ENCODE assay signal across 7 cellular contexts in the genomic region with DNA sequence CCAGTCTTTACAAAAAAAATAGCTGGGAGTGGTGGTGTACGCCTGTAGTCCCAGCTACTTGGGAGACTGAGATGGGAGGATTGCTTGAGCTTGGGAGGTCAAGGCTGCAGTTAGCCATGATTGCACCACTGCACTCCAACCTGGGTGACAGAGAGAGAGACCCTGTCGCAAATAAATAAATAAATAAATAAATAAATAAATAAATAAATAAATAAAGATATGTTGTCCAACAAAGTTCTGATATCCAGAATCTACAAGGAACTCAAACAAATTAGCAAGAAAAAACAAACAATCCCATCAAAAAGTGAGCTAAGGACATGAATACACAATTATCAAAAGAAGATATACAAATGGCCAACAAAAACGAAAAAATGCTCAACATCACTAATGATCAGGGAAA. TPM values are rescaled to one million over a fixed set of nuclear protein-coding genes. Genes with fewer than 3 reads are reported as not detected.
"Had no signal": no experiment of that assay in that cellular context is flagged by ENCODE, and none has a peak within 500 bp of the region (broad histone marks: within the 10 kb centered on the region; RNA-seq: fewer than 3 reads in every experiment).

No MANE protein-coding gene starts in this region.

RNA-seq across cellular contexts. Expression of a gene that starts 17.2 kb away (rescaled TPM):
- total RNA-seq: GM23248, GM23338, H1, H4, H7, H9, HFFc6 had no signal
- polyA plus RNA-seq: GM23248, GM23338, H1 had no signal
